ENCODE assay signal across 7 cellular contexts in the genomic region with DNA sequence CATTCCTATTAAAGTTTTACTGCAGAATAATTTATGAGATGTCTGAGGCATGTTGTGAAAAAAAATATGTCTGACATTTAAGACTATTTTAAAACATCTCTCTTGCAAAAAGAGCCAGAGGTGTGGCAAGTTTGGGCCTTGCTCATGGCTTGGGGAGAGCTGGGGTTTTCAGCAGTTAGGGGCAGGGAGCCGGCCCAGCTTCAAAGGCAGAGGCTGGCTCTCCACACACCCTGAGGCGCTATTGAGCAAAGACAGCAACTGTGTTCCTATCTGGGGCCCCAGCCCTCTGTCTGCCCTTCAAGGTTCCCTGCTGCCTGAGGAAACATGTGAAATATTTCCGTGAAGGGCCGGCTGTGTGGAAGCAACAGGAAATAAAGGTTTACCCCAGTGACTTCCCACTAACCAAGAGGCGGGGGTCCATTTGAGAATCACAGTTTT.
A peak's percentile ranks its signal among the peaks of the same experiment; 100 is the strongest.
DNase-seq lines count a peak whose midpoint lies in the region; ATAC-seq and TF ChIP-seq lines count a peak whose summit lies in the region.

No MANE protein-coding gene starts in this region.

- H3K36me3 Mint-ChIP-seq in activated naive CD4-positive, alpha-beta T cell treated with anti-CD3 and anti-CD28 coated beads, Interleukin-2, amount 50 U/mL, for 72 hours = no peaks in the 10 kb centered on the region

- no peaks in the 10 kb centered on the region for H3K36me3 ChIP-seq in Loucy (ENCODE audit: insufficient read depth, low read length)

- TF ChIP-seq CTCF in Loucy (conservative IDR thresholded peaks at IDR 0.05; ENCODE audit: low read length) (peak; percentile 48), astrocyte of the cerebellum (IDR thresholded peaks at IDR 0.05; ENCODE audit: low read depth, low read length, missing control alignments) (peak; percentile 10)

- H3K9me3 Mint-ChIP-seq in activated naive CD4-positive, alpha-beta T cell treated with anti-CD3 and anti-CD28 coated beads, Interleukin-2, amount 50 U/mL, for 72 hours = no peaks in the 10 kb centered on the region

- no peaks in the 10 kb centered on the region for H4K20me1 ChIP-seq in Loucy (ENCODE audit: insufficient read depth, low read length, poor library complexity, severe bottlenecking)

- ATAC-seq in activated naive CD4-positive, alpha-beta T cell treated with anti-CD3 and anti-CD28 coated beads, Interleukin-2, amount 50 U/mL, for 72 hours = no peak
- no peak for ATAC-seq in HG03469 (IDR thresholded peaks at IDR 0.05; ENCODE audit: unreplicated experiment)

- H3K4me3 ChIP-seq in Loucy (ENCODE audit: low read length, poor library complexity, severe bottlenecking) (peak overlapping the region; percentile 17), astrocyte of the cerebellum (ENCODE audit: low read depth, low read length) (no peak overlapping the region)

- H3K27me3 ChIP-seq in Loucy (ENCODE audit: insufficient read depth, low read length, poor library complexity, severe bottlenecking) = no peaks in the 10 kb centered on the region

- no peak overlapping the region for H2AFZ ChIP-seq in Loucy (ENCODE audit: low read length)

- H3K9ac ChIP-seq in Loucy (ENCODE audit: low read depth, low read length, poor library complexity, severe bottlenecking) = no peak overlapping the region

- no peaks in the 10 kb centered on the region for H3K79me2 ChIP-seq in Loucy (ENCODE audit: insufficient read depth, low read length)

- H3K4me2 ChIP-seq in Loucy (ENCODE audit: low read depth, low read length, poor library complexity, severe bottlenecking) = peak overlapping the region; percentile 30

- no peak overlapping the region for H3K27ac Mint-ChIP-seq in activated naive CD4-positive, alpha-beta T cell treated with anti-CD3 and anti-CD28 coated beads, Interleukin-2, amount 50 U/mL, for 72 hours

- H3K4me1 ChIP-seq in Loucy (ENCODE audit: insufficient read depth, low read length, poor library complexity, severe bottlenecking) = peaks cover 12% of the 10 kb centered on the region

- no peaks in the 10 kb centered on the region for H3K9me2 ChIP-seq in Loucy (replicated peaks; ENCODE audit: low read depth, low read length)

- H3K9me3 ChIP-seq in Loucy (ENCODE audit: insufficient read depth, low read depth, low read length) = no peaks in the 10 kb centered on the region

- no peaks in the 10 kb centered on the region for H3F3A ChIP-seq in Loucy (ENCODE audit: low read depth)

- in situ Hi-C loops in astrocyte of the cerebellum (cut with HindIII; ENCODE audit: low sequenced_read_pairs) = no loop called here

- no peak for DNase-seq in astrocyte of the cerebellum (ENCODE audit: low read depth)
- peak; percentile 84 for DNase-seq in iPS-NIHi7 (ENCODE audit: extremely low spot score)
- DNase-seq in smooth muscle cell of the brain vasculature (ENCODE audit: low read depth, low spot score) = peak; percentile 65
- DNase-seq in SW 1271 (lab: John Stamatoyannopoulos, UW) = no peak
- DNase-seq in activated naive CD4-positive, alpha-beta T cell treated with anti-CD3 and anti-CD28 coated beads, Interleukin-2, amount 50 U/mL, for 72 hours (ENCODE audit: low spot score in 2 of 2) = no peak

Comparison
In these comparisons a context has a peak if more than half of its experiments do, and no peak if none do; other contexts are left out.
1. DNase-seq: peak in iPS-NIHi7 (single experiment) and smooth muscle cell of the brain vasculature (single experiment); none in astrocyte of the cerebellum (single experiment), SW 1271 (0 of 2) and activated naive CD4-positive, alpha-beta T cell treated with anti-CD3 and anti-CD28 coated beads, Interleukin-2, amount 50 U/mL, for 72 hours (0 of 2).